Comparison of ENCODE assay signal across 1 cellular context in genomic region chr20:45211569-45212474, GRCh38.
TF ChIP-seq lines count a peak whose summit lies in the region.

No MANE protein-coding gene starts in this region.

TF ChIP-seq in GM12878, 131 proteins besides CTCF, POLR2A, EP300 and RAD21:
- TF ChIP-seq ZBTB11 (CRISPR knock-in tag; IDR thresholded peaks at IDR 0.05), result no peak
- TF ChIP-seq NRF1 (conservative IDR thresholded peaks at IDR 0.05; ENCODE audit: low read depth, low read length), result no peak
- no peak for TF ChIP-seq SMARCA5 (IDR thresholded peaks at IDR 0.05)
- peak; percentile 75 for TF ChIP-seq MEF2B (IDR thresholded peaks at IDR 0.05; ENCODE audit: partially characterized antibody, poor library complexity, severe bottlenecking)
- TF ChIP-seq ZNF24 (IDR thresholded peaks at IDR 0.05), result no peak
- no peak for TF ChIP-seq TCF12 (IDR thresholded peaks at IDR 0.05; ENCODE audit: low read depth, low read length)
- TF ChIP-seq KDM1A (IDR thresholded peaks at IDR 0.05; ENCODE audit: borderline replicate concordance), result no peak
TF ChIP-seq in GM12878: peak in this region for 1.
